In genomic region chr2:135701442-135701841, GRCh38 we compare ENCODE assay signal across 14 cellular contexts. TPM values are rescaled to one million over a fixed set of nuclear protein-coding genes. Genes with fewer than 3 reads are reported as not detected.
DNase-seq lines count a peak whose midpoint lies in the region; ATAC-seq and TF ChIP-seq lines count a peak whose summit lies in the region.
"Had no signal": no experiment of that assay in that cellular context is flagged by ENCODE, and none has a peak within 500 bp of the region (broad histone marks: within the 10 kb centered on the region; RNA-seq: fewer than 3 reads in every experiment).

No MANE protein-coding gene starts in this region.

- H3K27me3 ChIP-seq in GM23248 (replicated peaks; ENCODE audit: insufficient read depth) (no peaks in the 10 kb centered on the region), heart right ventricle (no peaks in the 10 kb centered on the region)
- H3K27me3 ChIP-seq: heart left ventricle, left lung had no signal

- no peaks in the 10 kb centered on the region for H3F3A ChIP-seq in GM23248 (ENCODE audit: insufficient read depth)

- H3K9me2 ChIP-seq in GM23248 (ENCODE audit: insufficient read depth): no peaks in the 10 kb centered on the region

- H3K36me3 ChIP-seq in GM23248 (ENCODE audit: low read depth) (no peaks in the 10 kb centered on the region), heart right ventricle (peaks cover 0 to 8% (median 0%) of the 10 kb centered on the region in 9 donors)

- DNase-seq in AG08396 (ENCODE audit: low spot score) (peak; percentile 45), GM23248 (peak; percentile 81), amniotic epithelial cell (ENCODE audit: low read depth) (peak; percentile 79), glomerular visceral epithelial cell (ENCODE audit: extremely low spot score) (peak; percentile 28), heart right ventricle (no peak), NCI-H524 (lab: John Stamatoyannopoulos, UW) (no peak)
- DNase-seq: activated T-cell treated with anti-CD3 and anti-CD28 coated beads, Interleukin-2, amount 50 U/mL, for 24 hours; aorta; CD4-positive, CD25-positive, alpha-beta regulatory T cell; heart left ventricle; left lung had no signal

- WGBS in GM23248 (ENCODE audit: low coverage in 1 of 2, low lambda C conversion rate in 2 of 2, missing lambda C conversion rate in 2 of 2), 2 experiments: 26 to 31% methylated on average over 2 of the region's 2 CpGs
- WGBS in heart right ventricle, 2 donors: 86 to 93% methylated on average over 2 of the region's 2 CpGs

- TF ChIP-seq CTCF in heart right ventricle (IDR thresholded peaks at IDR 0.05): no peak

- no peaks in the 10 kb centered on the region for H3K9me3 ChIP-seq in GM23248 (ENCODE audit: low read depth)
- no peaks in the 10 kb centered on the region for H3K9me3 ChIP-seq in heart right ventricle
- H3K9me3 ChIP-seq: heart left ventricle, left lung had no signal

- no peak overlapping the region for H3K9ac ChIP-seq in GM23248

- H4K20me1 ChIP-seq in GM23248 (ENCODE audit: insufficient read depth): no peaks in the 10 kb centered on the region

- in situ Hi-C loops in GM23248 (cut with MboI): loop anchor here (10.0 kb wide), 1 partner anchor 687 kb away; no protein-coding TSS in a partner anchor

- H3K4me3 ChIP-seq in GM23248: no peak overlapping the region
- H3K4me3 ChIP-seq in heart right ventricle: no peak overlapping the region
- H3K4me3 ChIP-seq: heart left ventricle, left lung had no signal

- H2AFZ ChIP-seq in GM23248: no peak overlapping the region

- H3K4me1 ChIP-seq in GM23248 (ENCODE audit: insufficient read depth): peaks cover 11% of the 10 kb centered on the region
- peaks cover 0 to 7% (median 0%) of the 10 kb centered on the region in 9 donors for H3K4me1 ChIP-seq in heart right ventricle
- H3K4me1 ChIP-seq: heart left ventricle, left lung had no signal

- ATAC-seq in heart right ventricle: no peak
- ATAC-seq in HG03457 (IDR thresholded peaks at IDR 0.05; ENCODE audit: unreplicated experiment): no peak
- no peak for ATAC-seq in HG03196 (IDR thresholded peaks at IDR 0.05; ENCODE audit: unreplicated experiment)
- ATAC-seq: heart left ventricle, left lung, sciatic nerve had no signal

- H3K27ac ChIP-seq in GM23248 (peak overlapping the region; percentile 16; the same call in 1 of the 2 replicates), heart right ventricle (no peak overlapping the region)
- H3K27ac ChIP-seq: heart left ventricle, left lung had no signal

- no peak overlapping the region for H3K4me2 ChIP-seq in GM23248 (ENCODE audit: unreplicated experiment)

- H3K79me2 ChIP-seq in GM23248 (ENCODE audit: insufficient read depth): no peaks in the 10 kb centered on the region

- intact Hi-C loops in heart right ventricle (cut with DNase I): loop anchor here in 1 of 10 donors (10.0 kb wide), 1 partner anchor 227 kb away; no protein-coding TSS in a partner anchor

RNA-seq across cellular contexts. Expression of gene UBXN4, which starts 40.2 kb away (rescaled TPM):
- total RNA-seq in GM23248 (2014; rRNA removed; shearing (Covaris generic)): 60.4 and 69.7 TPM in 2 replicates
- 179 and 193 TPM in 2 replicates for polyA plus RNA-seq in GM23248 (2016; fragmentation: Nextera tagmentation; extraction: Ambion mirVana)
- 10 to 100 TPM; 53.6 to 77.8 (median 66.6) TPM for total RNA-seq in heart right ventricle
- polyA plus RNA-seq in heart right ventricle: 10 to 100 TPM; 29.3 to 51.6 TPM

Comparison
In these comparisons a context has a peak if more than half of its experiments do, and no peak if none do; other contexts are left out.
1. DNase-seq: peak in AG08396 (single experiment), GM23248 (single experiment), amniotic epithelial cell (single experiment) and glomerular visceral epithelial cell (single experiment); none in heart right ventricle (0 of 2) and NCI-H524 (0 of 2).